In genomic region chr3:138949445-138950005, GRCh38 we compare ENCODE assay signal across 1 cellular context.
TF ChIP-seq lines count a peak whose summit lies in the region.

No MANE protein-coding gene starts in this region.

TF ChIP-seq in SK-N-SH, 30 proteins besides CTCF, POLR2A, EP300 and RAD21 (continued from another document):
- TF ChIP-seq REST (IDR thresholded peaks at IDR 0.05; ENCODE audit: low read depth, low read length), result no peak
- no peak for TF ChIP-seq GABPA (IDR thresholded peaks at IDR 0.05; ENCODE audit: low read depth)
TF ChIP-seq in SK-N-SH: peak in this region for 0.
